9 cellular contexts compared by ENCODE assay signal in genomic region chr3:195129644-195130492, GRCh38.
DNase-seq lines count a peak whose midpoint lies in the region; ATAC-seq lines count a peak whose summit lies in the region.
"Had no signal": no experiment of that assay in that cellular context is flagged by ENCODE, and none has a peak within 500 bp of the region (broad histone marks: within the 10 kb centered on the region; RNA-seq: fewer than 3 reads in every experiment).

No MANE protein-coding gene starts in this region.

- peak overlapping the region; percentile 93 for H3K27ac Mint-ChIP-seq in activated naive CD8-positive, alpha-beta T cell
- H3K27ac Mint-ChIP-seq in immature natural killer cell: no peak overlapping the region

- H3K27me3 Mint-ChIP-seq in activated naive CD8-positive, alpha-beta T cell: no peaks in the 10 kb centered on the region
- H3K27me3 Mint-ChIP-seq in immature natural killer cell (ENCODE audit: low read depth in 3 of 3): peaks cover 0 to 2% (median 0%) of the 10 kb centered on the region in 3 donors

- ATAC-seq in HG03025 (IDR thresholded peaks at IDR 0.05; ENCODE audit: low FRiP score, unreplicated experiment): peak; percentile 80

- DNase-seq in stimulated activated CD4-positive, alpha-beta T cell treated with anti-CD3 and anti-CD28 coated beads, Interleukin-12 subunit alpha, Interleukin-12 subunit beta, amount 100 ng/mL, for 48 hours (ENCODE audit: low read depth in 2 of 3, low spot score in 1 of 3): peak; percentile 25 to 45 (median 29)
- DNase-seq in stimulated activated CD4-positive, alpha-beta T cell treated with anti-CD3 and anti-CD28 coated beads, Interleukin-12 subunit alpha, Interleukin-12 subunit beta, amount 100 ng/mL, for 4 hours: no peak
- DNase-seq in caudate nucleus (lab: John Stamatoyannopoulos, UW): no peak
- no peak for DNase-seq in immature natural killer cell
- DNase-seq in epidermal melanocyte (ENCODE audit: insufficient read length, low spot score): no peak
- no peak for DNase-seq in SHP77 (lab: John Stamatoyannopoulos, UW)
- DNase-seq: Calu3 had no signal

- peak overlapping the region; percentile 59 for H3K4me3 Mint-ChIP-seq in activated naive CD8-positive, alpha-beta T cell
- H3K4me3 Mint-ChIP-seq in immature natural killer cell: no peak overlapping the region

- H3K36me3 Mint-ChIP-seq in activated naive CD8-positive, alpha-beta T cell: peaks cover 7% of the 10 kb centered on the region
- no peaks in the 10 kb centered on the region for H3K36me3 Mint-ChIP-seq in immature natural killer cell

- H3K9me3 Mint-ChIP-seq in activated naive CD8-positive, alpha-beta T cell (ENCODE audit: low read depth): no peaks in the 10 kb centered on the region
- H3K9me3 Mint-ChIP-seq in immature natural killer cell: no peaks in the 10 kb centered on the region

- peaks cover 29% of the 10 kb centered on the region for H3K4me1 Mint-ChIP-seq in activated naive CD8-positive, alpha-beta T cell (ENCODE audit: low read depth)
- peaks cover 19 to 28% of the 10 kb centered on the region in 2 donors for H3K4me1 Mint-ChIP-seq in immature natural killer cell

- H3K27ac ChIP-seq in caudate nucleus (ENCODE audit: low read depth, low read length): no peak overlapping the region

Comparison
In these comparisons a context has a peak if more than half of its experiments do, and no peak if none do; other contexts are left out.
1. DNase-seq: peak in stimulated activated CD4-positive, alpha-beta T cell treated with anti-CD3 and anti-CD28 coated beads, Interleukin-12 subunit alpha, Interleukin-12 subunit beta, amount 100 ng/mL, for 48 hours (3 of 3); none in stimulated activated CD4-positive, alpha-beta T cell treated with anti-CD3 and anti-CD28 coated beads, Interleukin-12 subunit alpha, Interleukin-12 subunit beta, amount 100 ng/mL, for 4 hours (single experiment), caudate nucleus (0 of 61), immature natural killer cell (0 of 3), epidermal melanocyte (single experiment) and SHP77 (0 of 2).